Comparison of ENCODE assay signal across 27 cellular contexts in genomic region chr9:85298434-85298833, GRCh38.
"Had no signal": no experiment of that assay in that cellular context is flagged by ENCODE, and none has a peak within 500 bp of the region (broad histone marks: within the 10 kb centered on the region; RNA-seq: fewer than 3 reads in every experiment).

No MANE protein-coding gene starts in this region.

- H3K27ac Mint-ChIP-seq: activated CD4-positive, alpha-beta memory T cell treated with anti-CD3 and anti-CD28 coated beads, Interleukin-2, amount 10 ng/mL, durations not matched to agents 7 days and 5 days; activated CD4-positive, alpha-beta T cell treated with anti-CD3 and anti-CD28 coated beads for 36 hours; activated CD4-positive, alpha-beta T cell treated with anti-CD3 and anti-CD28 coated beads, Interleukin-2, amount 10 ng/mL, durations not matched to agents 24 days and 14 days; activated naive CD4-positive, alpha-beta T cell treated with anti-CD3 and anti-CD28 coated beads, Interleukin-2, amount 10 ng/mL, durations not matched to agents 7 days and 5 days; activated naive CD8-positive, alpha-beta T cell treated with anti-CD3 and anti-CD28 coated beads, Interleukin-2, amount 10 ng/mL, durations not matched to agents 7 days and 5 days; activated T-cell treated with anti-CD3 and anti-CD28 coated beads, Interleukin-2, amount 50 U/mL, for 24 hours; activated T-cell treated with anti-CD3 and anti-CD28 coated beads, Interleukin-2, amount 50 U/mL, for 72 hours; T-helper 17 cell had no signal

- H3K27ac ChIP-seq: ascending aorta, breast epithelium, cardiac muscle cell, colonic mucosa had no signal

- H3K4me1 ChIP-seq: ascending aorta, breast epithelium, colonic mucosa had no signal

- H3K4me3 ChIP-seq: ascending aorta, breast epithelium, cardiac muscle cell, colonic mucosa had no signal

- DNase-seq: activated CD4-positive, alpha-beta memory T cell treated with anti-CD3 and anti-CD28 coated beads, Interleukin-2, amount 10 ng/mL, durations not matched to agents 7 days and 5 days; activated CD4-positive, alpha-beta T cell treated with anti-CD3 and anti-CD28 coated beads for 36 hours; activated CD4-positive, alpha-beta T cell treated with anti-CD3 and anti-CD28 coated beads, Interleukin-2, amount 10 ng/mL, durations not matched to agents 24 days and 14 days; activated CD4-positive, alpha-beta T cell treated with anti-CD3 and anti-CD28 coated beads, Interleukin-2, amount 50 U/mL, for 4 hours; activated CD4-positive, CD25-positive, alpha-beta regulatory T cell; activated CD4-positive, CD25-positive, alpha-beta regulatory T cell treated with anti-CD3 and anti-CD28 coated beads, Interleukin-2, amount 50 U/mL, for 72 hours; activated CD8-positive, alpha-beta memory T cell treated with anti-CD3 and anti-CD28 coated beads, Interleukin-2, amount 50 U/mL, for 48 hours; activated gamma-delta T cell; activated naive CD4-positive, alpha-beta T cell; activated naive CD4-positive, alpha-beta T cell treated with anti-CD3 and anti-CD28 coated beads, Interleukin-2, amount 10 ng/mL, durations not matched to agents 7 days and 5 days; activated naive CD8-positive, alpha-beta T cell treated with anti-CD3 and anti-CD28 coated beads, Interleukin-2, amount 10 ng/mL, durations not matched to agents 7 days and 5 days; activated T-cell treated with anti-CD3 and anti-CD28 coated beads for 4 hours; activated T-cell treated with anti-CD3 and anti-CD28 coated beads, Interleukin-2, amount 50 U/mL, for 24 hours; activated T-cell treated with anti-CD3 and anti-CD28 coated beads, Interleukin-2, amount 50 U/mL, for 72 hours; central memory CD4-positive, alpha-beta T cell; cerebellar nuclear complex; colonic mucosa; effector CD8-positive, alpha-beta T cell; foreskin fibroblast; T-helper 1 cell; T-helper 17 cell had no signal

- H3K4me3 Mint-ChIP-seq: activated CD4-positive, alpha-beta memory T cell treated with anti-CD3 and anti-CD28 coated beads, Interleukin-2, amount 10 ng/mL, durations not matched to agents 7 days and 5 days; activated CD4-positive, alpha-beta T cell treated with anti-CD3 and anti-CD28 coated beads for 36 hours; activated CD4-positive, alpha-beta T cell treated with anti-CD3 and anti-CD28 coated beads, Interleukin-2, amount 10 ng/mL, durations not matched to agents 24 days and 14 days; activated naive CD4-positive, alpha-beta T cell treated with anti-CD3 and anti-CD28 coated beads, Interleukin-2, amount 10 ng/mL, durations not matched to agents 7 days and 5 days; activated naive CD8-positive, alpha-beta T cell treated with anti-CD3 and anti-CD28 coated beads, Interleukin-2, amount 10 ng/mL, durations not matched to agents 7 days and 5 days; activated T-cell treated with anti-CD3 and anti-CD28 coated beads, Interleukin-2, amount 50 U/mL, for 24 hours; activated T-cell treated with anti-CD3 and anti-CD28 coated beads, Interleukin-2, amount 50 U/mL, for 72 hours; brain; T-helper 17 cell had no signal

- H3K27me3 ChIP-seq: ascending aorta, breast epithelium, cardiac muscle cell, colonic mucosa had no signal

- H3K27me3 Mint-ChIP-seq: activated CD4-positive, alpha-beta memory T cell treated with anti-CD3 and anti-CD28 coated beads, Interleukin-2, amount 10 ng/mL, durations not matched to agents 7 days and 5 days; activated CD4-positive, alpha-beta T cell treated with anti-CD3 and anti-CD28 coated beads, Interleukin-2, amount 10 ng/mL, durations not matched to agents 24 days and 14 days; activated naive CD4-positive, alpha-beta T cell treated with anti-CD3 and anti-CD28 coated beads, Interleukin-2, amount 10 ng/mL, durations not matched to agents 7 days and 5 days had no signal

- H3K9me3 Mint-ChIP-seq: activated CD4-positive, alpha-beta memory T cell treated with anti-CD3 and anti-CD28 coated beads, Interleukin-2, amount 10 ng/mL, durations not matched to agents 7 days and 5 days; activated CD4-positive, alpha-beta T cell treated with anti-CD3 and anti-CD28 coated beads, Interleukin-2, amount 10 ng/mL, durations not matched to agents 24 days and 14 days; activated naive CD4-positive, alpha-beta T cell treated with anti-CD3 and anti-CD28 coated beads, Interleukin-2, amount 10 ng/mL, durations not matched to agents 7 days and 5 days; activated T-cell treated with anti-CD3 and anti-CD28 coated beads, Interleukin-2, amount 50 U/mL, for 24 hours had no signal

- H3K4me1 Mint-ChIP-seq: activated CD4-positive, alpha-beta memory T cell treated with anti-CD3 and anti-CD28 coated beads, Interleukin-2, amount 10 ng/mL, durations not matched to agents 7 days and 5 days; activated CD4-positive, alpha-beta T cell treated with anti-CD3 and anti-CD28 coated beads for 36 hours; activated CD4-positive, alpha-beta T cell treated with anti-CD3 and anti-CD28 coated beads, Interleukin-2, amount 10 ng/mL, durations not matched to agents 24 days and 14 days; activated naive CD4-positive, alpha-beta T cell treated with anti-CD3 and anti-CD28 coated beads, Interleukin-2, amount 10 ng/mL, durations not matched to agents 7 days and 5 days; activated naive CD8-positive, alpha-beta T cell treated with anti-CD3 and anti-CD28 coated beads, Interleukin-2, amount 10 ng/mL, durations not matched to agents 7 days and 5 days; T-helper 17 cell had no signal

- H3K36me3 ChIP-seq: ascending aorta, breast epithelium, cardiac muscle cell, colonic mucosa had no signal

- ATAC-seq: activated CD4-positive, alpha-beta T cell treated with anti-CD3 and anti-CD28 coated beads for 36 hours; activated naive CD4-positive, alpha-beta T cell treated with anti-CD3 and anti-CD28 coated beads, Interleukin-2, amount 50 U/mL, for 72 hours; activated T-cell treated with anti-CD3 and anti-CD28 coated beads, Interleukin-2, amount 50 U/mL, for 72 hours; esophagus mucosa; T-helper 17 cell had no signal

- H3K36me3 Mint-ChIP-seq: activated naive CD4-positive, alpha-beta T cell treated with anti-CD3 and anti-CD28 coated beads, Interleukin-2, amount 10 ng/mL, durations not matched to agents 7 days and 5 days; activated naive CD8-positive, alpha-beta T cell treated with anti-CD3 and anti-CD28 coated beads, Interleukin-2, amount 10 ng/mL, durations not matched to agents 7 days and 5 days; brain had no signal
